In genomic region chr20:17610566-17611289, GRCh38 we compare ENCODE assay signal across 9 cellular contexts. TPM values are rescaled to one million over a fixed set of nuclear protein-coding genes. Genes with fewer than 3 reads are reported as not detected.
DNase-seq lines count a peak whose midpoint lies in the region; ATAC-seq and TF ChIP-seq lines count a peak whose summit lies in the region.
"Had no signal": no experiment of that assay in that cellular context is flagged by ENCODE, and none has a peak within 500 bp of the region (broad histone marks: within the 10 kb centered on the region; RNA-seq: fewer than 3 reads in every experiment).

No MANE protein-coding gene starts in this region.

- ATAC-seq in HG03520 (IDR thresholded peaks at IDR 0.05; ENCODE audit: unreplicated experiment) (no peak), GM18873 (IDR thresholded peaks at IDR 0.05; ENCODE audit: low FRiP score, unreplicated experiment) (no peak)

- in situ Hi-C loops in brain microvascular endothelial cell (cut with HindIII; ENCODE audit: low pct_ligation_motif_present, low sequenced_read_pairs) = no loop called here

- peak; percentile 28 for DNase-seq in T-helper 2 cell treated with Interferon-gamma antibody and Interleukin-4, amounts not matched to agents 5 μg/mL and 100 μg/mL, for 36 hours (ENCODE audit: low spot score)
- DNase-seq in brain microvascular endothelial cell (peak; percentile 12), myocyte (ENCODE audit: low read depth) (peak; percentile 81), uterus (no peak), NCI-H2107 treated with DMSO at 0.1 percent for 48 hours (lab: John Stamatoyannopoulos, UW; ENCODE audit: unreplicated experiment) (no peak)

- peak overlapping the region; percentile 16; the same call in 1 of the 2 replicates for H3K27ac ChIP-seq in ACC112 (ENCODE audit: low read depth, low read length)
- no peak overlapping the region for H3K27ac ChIP-seq in brain microvascular endothelial cell
- peak overlapping the region; percentile 67 to 68 for H3K27ac ChIP-seq in uterus

- H3K36me3 ChIP-seq in ACC112 (ENCODE audit: insufficient read depth, low read length) (peaks cover 7% of the 10 kb centered on the region; the same call in 1 of the 2 replicates), brain microvascular endothelial cell (replicated peaks) (peaks cover 44% of the 10 kb centered on the region), uterus (no peaks in the 10 kb centered on the region)

- H3K4me3 Mint-ChIP-seq in T-helper 2 cell treated with Interferon-gamma antibody and Interleukin-4, amounts not matched to agents 5 μg/mL and 100 μg/mL, for 36 hours = peak overlapping the region; percentile 65

- H3K4me1 Mint-ChIP-seq in T-helper 2 cell treated with Interferon-gamma antibody and Interleukin-4, amounts not matched to agents 5 μg/mL and 100 μg/mL, for 36 hours (ENCODE audit: low read depth) = peaks cover 23% of the 10 kb centered on the region

- no peak for TF ChIP-seq POLR2A in uterus (IDR thresholded peaks at IDR 0.05)

- intact Hi-C loops in uterus (cut with DNase I; ENCODE audit: low total_unique reads) = no loop called here

- H3K4me1 ChIP-seq in ACC112 (ENCODE audit: control insufficient read depth, insufficient read depth, low read length, unreplicated experiment) = no peaks in the 10 kb centered on the region
- H3K4me1 ChIP-seq in uterus = peaks cover 0 to 30% of the 10 kb centered on the region in 2 donors

- H3K4me3 ChIP-seq in ACC112 (ENCODE audit: low read depth, low read length) (no peak overlapping the region), brain microvascular endothelial cell (ENCODE audit: low read depth, low read length) (no peak overlapping the region), uterus (no peak overlapping the region)
- H3K4me3 ChIP-seq: SJSA1 had no signal

- H2AFZ ChIP-seq in ACC112 (ENCODE audit: low read length, unreplicated experiment) = no peak overlapping the region

- no peaks in the 10 kb centered on the region for H3K79me2 ChIP-seq in ACC112 (ENCODE audit: control insufficient read depth, insufficient read depth, low read length, unreplicated experiment)

- no peaks in the 10 kb centered on the region for H3K27me3 Mint-ChIP-seq in T-helper 2 cell treated with Interferon-gamma antibody and Interleukin-4, amounts not matched to agents 5 μg/mL and 100 μg/mL, for 36 hours (ENCODE audit: low read depth)

- peaks cover 22% of the 10 kb centered on the region for H3K36me3 Mint-ChIP-seq in T-helper 2 cell treated with Interferon-gamma antibody and Interleukin-4, amounts not matched to agents 5 μg/mL and 100 μg/mL, for 36 hours (ENCODE audit: low read depth)

- H3K27ac Mint-ChIP-seq in T-helper 2 cell treated with Interferon-gamma antibody and Interleukin-4, amounts not matched to agents 5 μg/mL and 100 μg/mL, for 36 hours = peak overlapping the region; percentile 82

- no peaks in the 10 kb centered on the region for H3K9me3 Mint-ChIP-seq in T-helper 2 cell treated with Interferon-gamma antibody and Interleukin-4, amounts not matched to agents 5 μg/mL and 100 μg/mL, for 36 hours

- no peaks in the 10 kb centered on the region for H3K27me3 ChIP-seq in ACC112 (ENCODE audit: insufficient read depth, low read length)
- H3K27me3 ChIP-seq in brain microvascular endothelial cell (replicated peaks) = no peaks in the 10 kb centered on the region
- no peaks in the 10 kb centered on the region for H3K27me3 ChIP-seq in uterus
- H3K27me3 ChIP-seq: SJSA1 had no signal

- no peaks in the 10 kb centered on the region for H3K9me3 ChIP-seq in uterus
- H3K9me3 ChIP-seq: SJSA1 had no signal

- TF ChIP-seq CTCF in brain microvascular endothelial cell (IDR thresholded peaks at IDR 0.05; ENCODE audit: low read depth, low read length, missing control alignments) = no peak
- no peak for TF ChIP-seq CTCF in uterus (IDR thresholded peaks at IDR 0.05)

RNA-seq across cellular contexts. Expression of gene DSTN, which starts 40.9 kb away (rescaled TPM):
- total RNA-seq in myocyte (361 and 482 TPM in 2 replicates), uterus (100 to 1,000 TPM; 294 to 674 (median 623) TPM)
- polyA plus RNA-seq in myocyte (2012) = 464 TPM

Comparison
In these comparisons a context has a peak if more than half of its experiments do, and no peak if none do; other contexts are left out.
1. DNase-seq: peak in T-helper 2 cell treated with Interferon-gamma antibody and Interleukin-4, amounts not matched to agents 5 μg/mL and 100 μg/mL, for 36 hours (single experiment), brain microvascular endothelial cell (single experiment) and myocyte (single experiment); none in uterus (0 of 2) and NCI-H2107 treated with DMSO at 0.1 percent for 48 hours (single experiment).